In the genomic region with DNA sequence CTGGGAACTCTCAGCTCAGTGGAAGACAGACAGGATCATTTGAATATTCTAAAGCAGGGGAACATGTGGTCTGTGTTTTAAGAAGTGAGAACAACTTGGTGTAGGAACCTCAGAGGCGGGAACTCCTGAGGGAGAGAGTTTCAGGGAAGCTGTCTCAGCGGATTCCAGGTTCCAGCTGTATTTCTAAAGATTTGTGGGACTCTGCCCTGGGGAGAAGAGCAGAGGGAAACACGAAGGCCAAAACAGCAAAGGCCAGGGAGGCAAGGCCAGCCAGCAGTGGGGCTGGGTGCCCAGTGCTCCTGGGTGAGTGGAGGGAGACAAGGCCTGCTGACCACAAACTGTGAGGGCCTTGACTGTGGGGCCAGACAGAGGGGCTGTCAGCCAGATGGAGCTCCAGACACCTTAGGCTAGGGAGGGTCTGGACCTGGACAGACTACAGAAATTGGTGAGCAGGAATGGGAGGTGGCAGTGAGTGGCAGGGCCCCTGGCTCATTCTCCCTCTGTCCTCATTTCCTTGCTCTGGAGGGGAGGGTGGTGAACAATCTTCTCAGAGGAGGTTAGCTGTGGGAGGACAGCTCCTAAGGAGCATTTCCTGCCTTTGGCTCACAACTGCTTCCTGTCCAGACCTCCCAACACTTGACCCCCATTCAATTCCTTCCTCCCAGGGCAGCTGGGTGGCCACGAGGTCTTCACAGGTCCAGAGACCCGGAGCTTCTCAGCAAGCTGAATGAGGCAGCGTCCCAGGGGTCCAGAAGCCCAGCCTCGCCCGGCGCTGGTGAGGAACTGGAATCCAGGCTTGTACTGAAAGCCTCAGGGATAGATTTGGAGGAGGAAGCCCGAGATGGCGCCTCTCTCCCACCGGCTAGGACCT, we compare ENCODE assay signal across 9 cellular contexts. TPM values are rescaled to one million over a fixed set of nuclear protein-coding genes. Genes with fewer than 3 reads are reported as not detected.
DNase-seq lines count a peak whose midpoint lies in the region; ATAC-seq and TF ChIP-seq lines count a peak whose summit lies in the region.
"Had no signal": no experiment of that assay in that cellular context is flagged by ENCODE, and none has a peak within 500 bp of the region (broad histone marks: within the 10 kb centered on the region; RNA-seq: fewer than 3 reads in every experiment).

No MANE protein-coding gene starts in this region.

- no peak for TF ChIP-seq CTCF in HFFc6 (IDR thresholded peaks at IDR 0.05)
- no peak for TF ChIP-seq CTCF in adrenal gland (IDR thresholded peaks at IDR 0.05)

- H3K27ac Mint-ChIP-seq in HFFc6: peak overlapping the region; percentile 90

- no peak overlapping the region for H3K4me3 ChIP-seq in adrenal gland
- H3K4me3 ChIP-seq in Karpas-422 (ENCODE audit: low read length): no peak overlapping the region

- H3K27ac ChIP-seq in adrenal gland (peak overlapping the region in 3 of 5 donors; percentile 7 to 82 (median 70)), substantia nigra (ENCODE audit: low read depth, low read length, poor library complexity, severe bottlenecking) (peak overlapping the region; percentile 31), Karpas-422 (ENCODE audit: low read length) (no peak overlapping the region)

- H3K27me3 ChIP-seq in adrenal gland: peaks cover 4% of the 10 kb centered on the region
- no peaks in the 10 kb centered on the region for H3K27me3 ChIP-seq in Karpas-422 (ENCODE audit: low read length)

- H3K9me3 ChIP-seq in adrenal gland (replicated peaks in 1 of 3) (no peaks in the 10 kb centered on the region), Karpas-422 (ENCODE audit: low read length) (no peaks in the 10 kb centered on the region)

- no peaks in the 10 kb centered on the region for H3K36me3 Mint-ChIP-seq in HFFc6 (ENCODE audit: low read depth)

- peaks cover 37% of the 10 kb centered on the region for H3K4me1 Mint-ChIP-seq in HFFc6 (ENCODE audit: low read depth)

- DNase-seq in HFFc6 (no peak), adrenal gland (peak in 2 of 7 donors; percentile 16 to 17), kidney glomerular epithelial cell (lab: John Stamatoyannopoulos, UW) (peak; percentile 13), substantia nigra (lab: John Stamatoyannopoulos, UW) (peak in 5 of 49 donors; percentile 14 to 33 (median 23)), Karpas-422 (no peak), SIG-M5 (lab: John Stamatoyannopoulos, UW) (no peak)
- DNase-seq: activated CD4-positive, alpha-beta T cell treated with anti-CD3 and anti-CD28 coated beads for 4 hours; stimulated activated CD8-positive, alpha-beta memory T cell treated with anti-CD3 and anti-CD28 coated beads, Interleukin-4, amount 100 ng/mL, for 48 hours had no signal

- no peak overlapping the region for H2AFZ ChIP-seq in Karpas-422 (ENCODE audit: low read length)

- no peak overlapping the region for H3K4me2 ChIP-seq in Karpas-422 (ENCODE audit: low read depth, low read length, poor library complexity, severe bottlenecking)

- 56 to 66% (median 61%) methylated on average over 6 to 12 of the region's 12 CpGs for WGBS in adrenal gland, 4 donors

- intact Hi-C loops in adrenal gland (cut with DNase I): no loop called here

- H3K4me3 Mint-ChIP-seq in HFFc6: no peak overlapping the region

- no peaks in the 10 kb centered on the region for H3K9me3 Mint-ChIP-seq in HFFc6

- no peaks in the 10 kb centered on the region for H3K36me3 ChIP-seq in adrenal gland (replicated peaks in 1 of 2)
- H3K36me3 ChIP-seq in Karpas-422 (ENCODE audit: insufficient read depth, low read length): no peaks in the 10 kb centered on the region

- no peaks in the 10 kb centered on the region for H3K79me2 ChIP-seq in Karpas-422 (ENCODE audit: low read length)

- no peaks in the 10 kb centered on the region for H4K20me1 ChIP-seq in Karpas-422 (ENCODE audit: insufficient read depth, low read depth, low read length)

- no peaks in the 10 kb centered on the region for H3K9me2 ChIP-seq in Karpas-422 (replicated peaks; ENCODE audit: insufficient read depth, low read length)

- ATAC-seq in HG02885 (IDR thresholded peaks at IDR 0.05; ENCODE audit: poor library complexity, unreplicated experiment): no peak

- peaks cover 3 to 5% of the 10 kb centered on the region in 2 donors for H3K4me1 ChIP-seq in adrenal gland (replicated peaks in 1 of 2)
- peaks cover 11% of the 10 kb centered on the region for H3K4me1 ChIP-seq in Karpas-422 (ENCODE audit: low read length)

- no peaks in the 10 kb centered on the region; the same call in 1 of the 2 replicates for H3K27me3 Mint-ChIP-seq in HFFc6 (ENCODE audit: insufficient read depth)

- H3K9ac ChIP-seq in Karpas-422 (ENCODE audit: low read length): no peak overlapping the region

- TF ChIP-seq POLR2A in adrenal gland (IDR thresholded peaks at IDR 0.05): no peak

RNA-seq across cellular contexts. Expression of a gene that starts 21.0 kb away (rescaled TPM):
- total RNA-seq in HFFc6 (2021; fragmentation: NEBNext Ultra II Directional; extraction: Animal tissue kit (Norgen Biotek cat#: 25700)): 100 to 1,000 TPM in 1 of 6 experiments, 10 to 100 TPM in 5; 76.4 to 103 (median 92.8) TPM
- 1 to 10 TPM; 2.3 to 9.1 (median 3.4) TPM for total RNA-seq in adrenal gland
- polyA plus RNA-seq in adrenal gland: 1 to 10 TPM in 2 of 3 donors, under 1 TPM in 1; 0.18 to 2.7 (median 2.3) TPM
- 0.56 and 2.4 TPM in 2 replicates for total RNA-seq in Karpas-422 (2014; rRNA removed; shearing (Covaris generic); ENCODE audit: low replicate concordance)

RNA-seq across cellular contexts. Expression of a gene that starts 33.1 kb away (rescaled TPM):
- total RNA-seq in HFFc6 (2021; fragmentation: NEBNext Ultra II Directional; extraction: Animal tissue kit (Norgen Biotek cat#: 25700)): 10 to 100 TPM; 23.4 to 30.0 (median 27.1) TPM
- total RNA-seq in adrenal gland: 10 to 100 TPM; 13.6 to 33.6 (median 30.4) TPM
- 10 to 100 TPM in 2 of 3 donors, 1 to 10 TPM in 1; 7.2 to 30.0 (median 15.5) TPM for polyA plus RNA-seq in adrenal gland
- total RNA-seq in Karpas-422 (2014; rRNA removed; shearing (Covaris generic); ENCODE audit: low replicate concordance): 22.3 and 23.2 TPM in 2 replicates

Comparison
In these comparisons a context has a peak if more than half of its experiments do, and no peak if none do; other contexts are left out.
1. RNA of a gene that starts 21.0 kb away (total RNA-seq): 76.4 to 103 TPM in HFFc6; 2.3 to 9.1 TPM in adrenal gland and 0.56 to 2.4 TPM in Karpas-422; every median in the first group is over 4 times any median in the second.